ENCODE assay signal across 8 cellular contexts in genomic region chrX:79138658-79139241, GRCh38. TPM values are rescaled to one million over a fixed set of nuclear protein-coding genes. Genes with fewer than 3 reads are reported as not detected.
DNase-seq lines count a peak whose midpoint lies in the region; ATAC-seq and TF ChIP-seq lines count a peak whose summit lies in the region.

No MANE protein-coding gene starts in this region.

- H3K4me1 Mint-ChIP-seq in immature natural killer cell: peaks cover 20 to 29% of the 10 kb centered on the region in 2 donors
- no peaks in the 10 kb centered on the region for H3K4me1 Mint-ChIP-seq in nephron progenitor cell

- TF ChIP-seq CTCF in nephron progenitor cell (IDR thresholded peaks at IDR 0.05): no peak

- peak; percentile 39 for TF ChIP-seq POLR2A in GM18526 (IDR thresholded peaks at IDR 0.05; ENCODE audit: extremely low read depth, insufficient read length)

- H3K9me3 Mint-ChIP-seq in immature natural killer cell (no peaks in the 10 kb centered on the region), nephron progenitor cell (peaks cover 11% of the 10 kb centered on the region)

- H3K36me3 Mint-ChIP-seq in immature natural killer cell (no peaks in the 10 kb centered on the region), nephron progenitor cell (ENCODE audit: low read depth) (no peaks in the 10 kb centered on the region)

- peak; percentile 85 for ATAC-seq in HG02571 (IDR thresholded peaks at IDR 0.05; ENCODE audit: unreplicated experiment)

- H3K4me3 Mint-ChIP-seq in immature natural killer cell (peak overlapping the region; percentile 32 to 60 (median 36)), nephron progenitor cell (no peak overlapping the region)

- H3K27me3 Mint-ChIP-seq in immature natural killer cell (ENCODE audit: low read depth in 3 of 3) (peaks cover 0 to 2% (median under 1%) of the 10 kb centered on the region in 3 donors), nephron progenitor cell (ENCODE audit: low read depth, poor library complexity) (no peaks in the 10 kb centered on the region)

- H3K27ac Mint-ChIP-seq in immature natural killer cell: peak overlapping the region; percentile 9 to 87 (median 84)
- H3K27ac Mint-ChIP-seq in nephron progenitor cell: no peak overlapping the region

- DNase-seq in Kasumi-1 (lab: John Stamatoyannopoulos, UW): peak; percentile 81 to 83
- peak; percentile 29 to 40 (median 32) for DNase-seq in immature natural killer cell
- DNase-seq in nephron progenitor cell: no peak
- no peak for DNase-seq in COLO668 (lab: John Stamatoyannopoulos, UW; ENCODE audit: unreplicated experiment)
- no peak for DNase-seq in DMS114 treated with DMSO at 0.1 percent for 48 hours (lab: John Stamatoyannopoulos, UW; ENCODE audit: unreplicated experiment)
- DNase-seq in anterior cingulate cortex (lab: John Stamatoyannopoulos, UW): no peak

RNA-seq across cellular contexts. Expression of gene GPR174, which starts 5.7 kb away (rescaled TPM):
- 1 to 10 TPM; 3.9 to 9.0 (median 5.0) TPM for polyA plus RNA-seq in immature natural killer cell

Comparison
In these comparisons a context has a peak if more than half of its experiments do, and no peak if none do; other contexts are left out.
1. DNase-seq: peak in Kasumi-1 (2 of 2) and immature natural killer cell (3 of 3); none in nephron progenitor cell (single experiment), COLO668 (single experiment), DMS114 treated with DMSO at 0.1 percent for 48 hours (single experiment) and anterior cingulate cortex (0 of 58).